Comparison of ENCODE assay signal across 7 cellular contexts in the genomic region with DNA sequence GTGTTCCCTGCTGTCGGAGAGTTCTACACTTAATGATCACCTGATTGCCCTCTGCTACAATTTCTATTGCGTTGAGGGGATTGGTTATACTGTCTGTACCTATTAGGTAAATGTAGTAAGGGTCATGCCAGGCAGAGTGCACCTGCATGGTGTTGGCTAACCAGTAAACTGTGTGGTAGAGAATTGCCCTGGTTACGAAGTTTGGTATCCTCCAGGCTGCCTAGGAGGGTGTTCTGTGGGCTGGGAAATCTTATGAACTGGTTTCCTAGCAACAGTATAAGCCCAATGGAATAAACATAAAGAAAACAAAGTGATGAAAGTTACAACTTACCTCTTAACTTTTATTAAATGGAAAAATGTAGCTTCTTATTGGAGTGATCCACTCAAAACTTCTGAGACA. TPM values are rescaled to one million over a fixed set of nuclear protein-coding genes. Genes with fewer than 3 reads are reported as not detected.
DNase-seq lines count a peak whose midpoint lies in the region; ATAC-seq lines count a peak whose summit lies in the region.

No MANE protein-coding gene starts in this region.

- ATAC-seq in naive B cell (ENCODE audit: low read depth in 2 of 2) = no peak
- no peak for ATAC-seq in HG02623 (IDR thresholded peaks at IDR 0.05; ENCODE audit: unreplicated experiment)
- no peak for ATAC-seq in HG03442 (IDR thresholded peaks at IDR 0.05; ENCODE audit: unreplicated experiment)

- H3K27ac Mint-ChIP-seq in dendritic cell treated with granulocyte-macrophage colony-stimulating factor and Interleukin-4, amounts not matched to agents 40 ng/mL and 50 ng/mL, for 4 days = peak overlapping the region; percentile 100
- peak overlapping the region; percentile 76 to 99 (median 99) for H3K27ac Mint-ChIP-seq in naive B cell

- H3K27me3 Mint-ChIP-seq in dendritic cell treated with granulocyte-macrophage colony-stimulating factor and Interleukin-4, amounts not matched to agents 40 ng/mL and 50 ng/mL, for 4 days = no peaks in the 10 kb centered on the region
- H3K27me3 Mint-ChIP-seq in naive B cell = no peaks in the 10 kb centered on the region

- DNase-seq in H7 (peak; percentile 13), RKO (ENCODE audit: low spot score) (peak; percentile 26), naive B cell (peak; percentile 5), DMS153 treated with DMSO at 0.1 percent for 48 hours (lab: John Stamatoyannopoulos, UW; ENCODE audit: unreplicated experiment) (no peak)

- peak overlapping the region; percentile 100 for H3K4me3 Mint-ChIP-seq in dendritic cell treated with granulocyte-macrophage colony-stimulating factor and Interleukin-4, amounts not matched to agents 40 ng/mL and 50 ng/mL, for 4 days
- peak overlapping the region; percentile 96 to 99 (median 97) for H3K4me3 Mint-ChIP-seq in naive B cell

- peaks cover 25% of the 10 kb centered on the region for H3K9me3 Mint-ChIP-seq in dendritic cell treated with granulocyte-macrophage colony-stimulating factor and Interleukin-4, amounts not matched to agents 40 ng/mL and 50 ng/mL, for 4 days
- H3K9me3 Mint-ChIP-seq in naive B cell = peaks cover 0 to 3% (median 2%) of the 10 kb centered on the region in 7 donors

- H3K36me3 Mint-ChIP-seq in dendritic cell treated with granulocyte-macrophage colony-stimulating factor and Interleukin-4, amounts not matched to agents 40 ng/mL and 50 ng/mL, for 4 days (ENCODE audit: low read depth) = peaks cover 28% of the 10 kb centered on the region
- peaks cover 17 to 20% of the 10 kb centered on the region in 2 donors for H3K36me3 Mint-ChIP-seq in naive B cell

- intact Hi-C loops in dendritic cell treated with granulocyte-macrophage colony-stimulating factor and Interleukin-4, amounts not matched to agents 40 ng/mL and 50 ng/mL, for 4 days (cut with micrococcal nuclease) = no loop called here

- no peaks in the 10 kb centered on the region for H3K36me3 ChIP-seq in H7 (replicated peaks; ENCODE audit: control insufficient read depth, insufficient read depth, low read length)

- H3K27me3 ChIP-seq in H7 (ENCODE audit: control insufficient read depth, insufficient read depth, low read length) = no peaks in the 10 kb centered on the region

- H3K4me1 Mint-ChIP-seq in dendritic cell treated with granulocyte-macrophage colony-stimulating factor and Interleukin-4, amounts not matched to agents 40 ng/mL and 50 ng/mL, for 4 days (ENCODE audit: low read depth) = peaks cover 32% of the 10 kb centered on the region
- H3K4me1 Mint-ChIP-seq in naive B cell = peaks cover 31 to 51% (median 50%) of the 10 kb centered on the region in 3 donors

- peak overlapping the region; percentile 85; the same call in 1 of the 2 replicates for H3K4me3 ChIP-seq in H7 (ENCODE audit: insufficient read depth, low read depth, low read length)

RNA-seq across cellular contexts. Expression of a gene that starts 1.4 kb away (rescaled TPM):
- 9.5 and 11.5 TPM in 2 replicates for total RNA-seq in H7 (2014; rRNA removed; shearing (Covaris generic))
- 10 to 100 TPM; 49.6 to 82.9 (median 68.4) TPM for polyA plus RNA-seq in naive B cell (ENCODE audit: low read depth in 6 of 6)
